26 cellular contexts compared by ENCODE assay signal in the genomic region with DNA sequence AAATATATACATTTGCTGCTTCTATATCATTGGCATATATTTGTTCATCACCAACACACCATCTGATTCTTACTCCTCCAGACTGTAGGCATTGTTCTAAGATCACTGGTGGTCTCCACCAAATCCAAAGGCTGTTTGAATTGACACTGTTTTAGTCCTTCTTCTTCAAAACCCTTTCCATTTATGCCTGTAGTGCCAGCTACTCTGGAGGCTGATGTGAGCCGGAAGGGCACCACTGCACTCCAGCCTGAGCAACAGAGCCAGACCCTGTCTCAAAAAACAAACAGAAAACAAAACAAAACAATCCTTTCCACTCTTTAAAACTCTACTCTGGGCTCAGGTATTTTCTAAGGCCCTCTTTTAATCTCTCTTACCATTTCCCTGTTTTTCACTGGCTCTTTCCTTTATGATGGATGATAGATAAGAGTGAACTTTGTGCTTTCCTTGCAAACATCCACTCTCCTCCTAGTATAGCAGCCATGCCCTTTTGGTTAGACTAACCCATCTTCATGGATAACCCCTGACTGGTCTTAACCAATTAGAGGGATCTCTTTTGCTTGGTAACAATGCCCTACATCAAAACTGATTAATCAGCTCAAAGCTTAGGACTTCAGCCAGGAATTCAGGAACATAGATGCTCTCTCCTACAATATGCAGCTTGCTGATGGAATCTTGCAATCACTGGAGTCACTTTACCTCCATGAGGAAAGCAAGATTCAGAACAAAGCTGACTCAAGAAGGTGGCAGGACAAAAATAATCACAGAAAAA. TPM values are rescaled to one million over a fixed set of nuclear protein-coding genes. Genes with fewer than 3 reads are reported as not detected.
A peak's percentile ranks its signal among the peaks of the same experiment; 100 is the strongest.
DNase-seq lines count a peak whose midpoint lies in the region; ATAC-seq, FAIRE-seq and TF ChIP-seq lines count a peak whose summit lies in the region.
"Had no signal": no experiment of that assay in that cellular context is flagged by ENCODE, and none has a peak within 500 bp of the region (broad histone marks: within the 10 kb centered on the region; RNA-seq: fewer than 3 reads in every experiment).

No MANE protein-coding gene starts in this region.

- H3K36me3 ChIP-seq in RWPE2 (ENCODE audit: low read depth): peaks cover 29% of the 10 kb centered on the region
- H3K36me3 ChIP-seq: thyroid gland had no signal

- no peaks in the 10 kb centered on the region for H3K27me3 ChIP-seq in RWPE2 (ENCODE audit: insufficient read depth, poor library complexity, severe bottlenecking)
- H3K27me3 ChIP-seq: BLaER1, thyroid gland had no signal

- H3K4me1 Mint-ChIP-seq in activated CD8-positive, alpha-beta T cell treated with anti-CD3 and anti-CD28 coated beads for 36 hours (ENCODE audit: low read depth): no peaks in the 10 kb centered on the region
- H3K4me1 Mint-ChIP-seq: activated naive CD4-positive, alpha-beta T cell treated with anti-CD3 and anti-CD28 coated beads, Interleukin-2, amount 50 U/mL, for 24 hours had no signal

- intact Hi-C loops in activated CD8-positive, alpha-beta T cell treated with anti-CD3 and anti-CD28 coated beads for 36 hours (cut with micrococcal nuclease): no loop called here

- H3K4me1 ChIP-seq in RWPE2 (ENCODE audit: insufficient read depth, poor library complexity, severe bottlenecking): peaks cover 22% of the 10 kb centered on the region
- H3K4me1 ChIP-seq: BLaER1 had no signal

- H3K4me3 Mint-ChIP-seq in activated CD8-positive, alpha-beta T cell treated with anti-CD3 and anti-CD28 coated beads for 36 hours: no peak overlapping the region
- H3K4me3 Mint-ChIP-seq: activated CD8-positive, alpha-beta T cell treated with anti-CD3 and anti-CD28 coated beads, Interleukin-2, amount 10 ng/mL, durations not matched to agents 7 days and 5 days; activated naive CD4-positive, alpha-beta T cell treated with anti-CD3 and anti-CD28 coated beads, Interleukin-2, amount 50 U/mL, for 24 hours; activated T-cell treated with anti-CD3 and anti-CD28 coated beads, Interleukin-2, amount 50 U/mL, for 4 hours; nephron progenitor cell; stimulated activated effector memory CD8-positive, alpha-beta T cell treated with anti-CD3 and anti-CD28 coated beads, Interleukin-12 subunit alpha, Interleukin-12 subunit beta, amount 100 ng/mL, for 72 hours had no signal

- H3K4me3 ChIP-seq in RWPE2 (ENCODE audit: severe bottlenecking): no peak overlapping the region
- H3K4me3 ChIP-seq in fibroblast of the aortic adventitia (ENCODE audit: low read depth, low read length): no peak overlapping the region
- H3K4me3 ChIP-seq in skeletal muscle cell (ENCODE audit: low read depth, low read length): no peak overlapping the region
- H3K4me3 ChIP-seq: BLaER1, thyroid gland had no signal

- CTCF ChIA-PET in activated CD8-positive, alpha-beta T cell treated with anti-CD3 and anti-CD28 coated beads for 36 hours (lab: Charles Lee): interaction anchor here (1.3 kb wide), 1 partner anchor 99 kb away, joined by 4 read pairs; no protein-coding TSS in a partner anchor

- no peaks in the 10 kb centered on the region for H3K9me3 Mint-ChIP-seq in activated CD8-positive, alpha-beta T cell treated with anti-CD3 and anti-CD28 coated beads for 36 hours
- H3K9me3 Mint-ChIP-seq: activated T-cell treated with anti-CD3 and anti-CD28 coated beads, Interleukin-2, amount 50 U/mL, for 4 hours; nephron progenitor cell; stimulated activated effector memory CD8-positive, alpha-beta T cell treated with anti-CD3 and anti-CD28 coated beads, Interleukin-12 subunit alpha, Interleukin-12 subunit beta, amount 100 ng/mL, for 72 hours had no signal

- no peak for FAIRE-seq in GM19239 (lab: Jason Lieb, UNC)
- FAIRE-seq: islet of Langerhans had no signal

- peak overlapping the region; percentile 1 for H3K27ac ChIP-seq in RWPE2 (ENCODE audit: poor library complexity, severe bottlenecking)
- H3K27ac ChIP-seq: BLaER1, thyroid gland, WERI-Rb-1 had no signal

- ATAC-seq in GM18868 (IDR thresholded peaks at IDR 0.05; ENCODE audit: unreplicated experiment) (peak; percentile 26), RWPE2 (ENCODE audit: low read depth) (0 out of 3 replicates have a peak, but pooled peaks have one; percentile 21)
- no peak for ATAC-seq in activated CD8-positive, alpha-beta T cell treated with anti-CD3 and anti-CD28 coated beads for 36 hours
- ATAC-seq: activated CD8-positive, alpha-beta T cell treated with anti-CD3 and anti-CD28 coated beads, Interleukin-2, amount 10 ng/mL, durations not matched to agents 7 days and 5 days; activated T-cell treated with anti-CD3 and anti-CD28 coated beads, Interleukin-2, amount 50 U/mL, for 4 hours; HCT116; Right ventricle myocardium inferior; stimulated activated effector memory CD8-positive, alpha-beta T cell treated with anti-CD3 and anti-CD28 coated beads, Interleukin-12 subunit alpha, Interleukin-12 subunit beta, amount 100 ng/mL, for 72 hours had no signal

- no peaks in the 10 kb centered on the region for H3K27me3 Mint-ChIP-seq in activated CD8-positive, alpha-beta T cell treated with anti-CD3 and anti-CD28 coated beads for 36 hours
- H3K27me3 Mint-ChIP-seq: activated naive CD4-positive, alpha-beta T cell treated with anti-CD3 and anti-CD28 coated beads, Interleukin-2, amount 50 U/mL, for 24 hours had no signal

- POLR2A ChIA-PET in activated CD8-positive, alpha-beta T cell treated with anti-CD3 and anti-CD28 coated beads for 36 hours (lab: Charles Lee): no interaction called here

- no peak overlapping the region for H3K27ac Mint-ChIP-seq in activated CD8-positive, alpha-beta T cell treated with anti-CD3 and anti-CD28 coated beads for 36 hours
- H3K27ac Mint-ChIP-seq: activated CD8-positive, alpha-beta T cell treated with anti-CD3 and anti-CD28 coated beads, Interleukin-2, amount 10 ng/mL, durations not matched to agents 7 days and 5 days; activated naive CD4-positive, alpha-beta T cell treated with anti-CD3 and anti-CD28 coated beads, Interleukin-2, amount 50 U/mL, for 24 hours; stimulated activated effector memory CD8-positive, alpha-beta T cell treated with anti-CD3 and anti-CD28 coated beads, Interleukin-12 subunit alpha, Interleukin-12 subunit beta, amount 100 ng/mL, for 72 hours had no signal

- no peaks in the 10 kb centered on the region for H3K9me3 ChIP-seq in RWPE2 (ENCODE audit: severe bottlenecking)
- H3K9me3 ChIP-seq: thyroid gland had no signal

- peaks cover 6% of the 10 kb centered on the region for H3K36me3 Mint-ChIP-seq in activated CD8-positive, alpha-beta T cell treated with anti-CD3 and anti-CD28 coated beads for 36 hours (ENCODE audit: low read depth)
- H3K36me3 Mint-ChIP-seq: stimulated activated effector memory CD8-positive, alpha-beta T cell treated with anti-CD3 and anti-CD28 coated beads, Interleukin-12 subunit alpha, Interleukin-12 subunit beta, amount 100 ng/mL, for 72 hours had no signal

- DNase-seq in RWPE2 (ENCODE audit: low spot score) (no peak), fibroblast of the aortic adventitia (ENCODE audit: low read depth) (peak; percentile 18), skeletal muscle cell (ENCODE audit: low read depth) (peak; percentile 18), kidney tubule cell (ENCODE audit: low spot score) (no peak), NCI-H2107 treated with DMSO at 0.1 percent for 48 hours (lab: John Stamatoyannopoulos, UW; ENCODE audit: unreplicated experiment) (no peak), GM19239 (ENCODE audit: insufficient read length, low spot score) (no peak)
- no peak for DNase-seq in activated CD8-positive, alpha-beta T cell treated with anti-CD3 and anti-CD28 coated beads for 36 hours
- DNase-seq: activated CD8-positive, alpha-beta T cell treated with anti-CD3 and anti-CD28 coated beads, Interleukin-2, amount 10 ng/mL, durations not matched to agents 7 days and 5 days; activated T-cell treated with anti-CD3 and anti-CD28 coated beads, Interleukin-2, amount 50 U/mL, for 4 hours; DMS153; KG1; NCI-H1092; NCI-H2081 treated with DMSO at 0.1 percent for 48 hours; NCI-H510A; nephron progenitor cell; stimulated activated CD4-positive, alpha-beta T cell treated with anti-CD3 and anti-CD28 coated beads, Interleukin-12 subunit alpha, Interleukin-12 subunit beta, amount 100 ng/mL, for 4 hours; T-helper 1 cell; WERI-Rb-1 had no signal

- TF ChIP-seq CTCF in RWPE2 (IDR thresholded peaks at IDR 0.05; ENCODE audit: poor library complexity, severe bottlenecking) (no peak), fibroblast of the aortic adventitia (IDR thresholded peaks at IDR 0.05; ENCODE audit: insufficient read depth, low read length) (no peak)
- no peak for TF ChIP-seq CTCF in activated CD8-positive, alpha-beta T cell treated with anti-CD3 and anti-CD28 coated beads for 36 hours (IDR thresholded peaks at IDR 0.05)

RNA-seq across cellular contexts. Expression of a gene that starts 24.9 kb away (rescaled TPM):
- 5.1 and 21.1 TPM in 2 replicates for total RNA-seq in fibroblast of the aortic adventitia (ENCODE audit: low replicate concordance)
- total RNA-seq in activated CD8-positive, alpha-beta T cell treated with anti-CD3 and anti-CD28 coated beads for 36 hours: 10 to 100 TPM; 10.7 to 11.1 TPM

Comparison
In these comparisons a context has a peak if more than half of its experiments do, and no peak if none do; other contexts are left out.
1. DNase-seq: peak in fibroblast of the aortic adventitia (single experiment) and skeletal muscle cell (single experiment); none in RWPE2 (single experiment), kidney tubule cell (single experiment), NCI-H2107 treated with DMSO at 0.1 percent for 48 hours (single experiment), activated CD8-positive, alpha-beta T cell treated with anti-CD3 and anti-CD28 coated beads for 36 hours (single experiment) and GM19239 (single experiment).